Comparison of ENCODE assay signal across 9 cellular contexts in the genomic region with DNA sequence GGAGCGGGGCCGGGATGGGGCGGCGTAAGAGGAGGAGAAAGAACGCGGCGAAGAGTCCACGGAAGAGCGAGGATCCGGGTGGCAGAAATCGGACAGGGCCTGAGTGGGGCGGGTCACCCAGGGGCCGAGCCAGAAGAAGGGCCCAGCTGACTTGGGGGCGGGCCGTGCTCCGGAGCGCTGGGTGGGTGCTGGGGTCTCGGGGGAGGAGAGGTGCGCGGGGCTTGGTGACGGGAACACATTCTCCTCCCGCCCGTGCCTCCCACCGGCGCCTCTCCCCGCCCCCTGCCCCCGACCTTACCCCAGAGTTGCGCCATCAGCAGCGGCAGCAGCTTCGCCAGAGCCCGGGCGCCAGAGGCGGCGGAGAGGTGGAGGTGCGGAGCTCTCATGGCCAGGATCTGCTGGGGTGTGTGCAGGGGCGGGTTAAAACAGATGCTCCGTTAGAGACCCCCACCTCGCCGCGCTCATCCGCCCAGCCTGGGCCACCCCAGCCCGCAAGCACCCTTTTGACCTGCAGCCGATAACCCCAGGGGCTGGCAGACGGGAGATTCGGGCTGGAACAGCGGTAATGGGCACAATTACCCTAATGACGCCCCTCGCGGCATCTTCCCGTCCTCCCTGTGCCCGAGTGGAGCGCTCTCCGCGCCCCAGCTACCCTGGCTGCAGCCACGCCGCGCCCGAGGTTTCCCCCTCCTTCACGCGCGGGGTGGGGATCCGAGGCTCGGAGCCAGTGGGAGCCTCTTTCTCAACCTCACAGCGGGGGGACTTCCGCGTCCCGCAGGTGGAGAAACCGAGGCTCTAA. TPM values are rescaled to one million over a fixed set of nuclear protein-coding genes. Genes with fewer than 3 reads are reported as not detected.
A peak's percentile ranks its signal among the peaks of the same experiment; 100 is the strongest.
DNase-seq lines count a peak whose midpoint lies in the region; ATAC-seq, FAIRE-seq and TF ChIP-seq lines count a peak whose summit lies in the region.
"Had no signal": no experiment of that assay in that cellular context is flagged by ENCODE, and none has a peak within 500 bp of the region (broad histone marks: within the 10 kb centered on the region; RNA-seq: fewer than 3 reads in every experiment).

No MANE protein-coding gene starts in this region.

- no peaks in the 10 kb centered on the region for H3K9me1 ChIP-seq in keratinocyte (ENCODE audit: control insufficient read depth, extremely low read depth, insufficient read depth, low read length)

- no peak for ATAC-seq in thoracic aorta (ENCODE audit: insufficient number of reproducible peaks, low FRiP score, low read depth)
- no peak for ATAC-seq in GM18502 (IDR thresholded peaks at IDR 0.05; ENCODE audit: poor library complexity, unreplicated experiment)

- dilution Hi-C loops in keratinocyte (cut with MboI; ENCODE audit: extremely low pct_ligation_motif_present, low sequenced_read_pairs): no loop called here

- peak overlapping the region; percentile 86 for H3K4me2 ChIP-seq in keratinocyte (ENCODE audit: control insufficient read depth, extremely low read depth, insufficient read depth, low read depth, low read length)

- peak overlapping the region; percentile 63 for H2AFZ ChIP-seq in keratinocyte (ENCODE audit: control insufficient read depth, low read length)

- peaks cover 4% of the 10 kb centered on the region for H3K36me3 Mint-ChIP-seq in activated CD4-positive, alpha-beta T cell treated with anti-CD3 and anti-CD28 coated beads, Interleukin-2, amount 10 ng/mL, durations not matched to agents 24 days and 14 days (ENCODE audit: low read depth)

- no peaks in the 10 kb centered on the region for H3K27me3 ChIP-seq in keratinocyte (ENCODE audit: control insufficient read depth, extremely low read depth, insufficient read depth, low read length)
- H3K27me3 ChIP-seq in thoracic aorta (replicated peaks; ENCODE audit: insufficient read depth): no peaks in the 10 kb centered on the region

- TF ChIP-seq CTCF in keratinocyte (optimal IDR thresholded peaks at IDR 0.05 in 1 of 3, IDR thresholded peaks at IDR 0.05 in 1 of 3, conservative IDR thresholded peaks at IDR 0.05 in 1 of 3; ENCODE audit: extremely low read depth in 1 of 3, insufficient read depth in 2 of 3, low read length in 3 of 3): no peak
- no peak for TF ChIP-seq CTCF in thoracic aorta (IDR thresholded peaks at IDR 0.05)

- H3K27ac ChIP-seq in keratinocyte (ENCODE audit: control insufficient read depth, insufficient read depth, low read length) (peak overlapping the region; percentile 36), thoracic aorta (no peak overlapping the region)

- no peaks in the 10 kb centered on the region for H3K9me3 Mint-ChIP-seq in activated CD4-positive, alpha-beta T cell treated with anti-CD3 and anti-CD28 coated beads, Interleukin-2, amount 10 ng/mL, durations not matched to agents 24 days and 14 days

- peaks cover 15% of the 10 kb centered on the region for H3K4me1 Mint-ChIP-seq in activated CD4-positive, alpha-beta T cell treated with anti-CD3 and anti-CD28 coated beads, Interleukin-2, amount 10 ng/mL, durations not matched to agents 24 days and 14 days

- intact Hi-C loops in activated CD4-positive, alpha-beta T cell treated with anti-CD3 and anti-CD28 coated beads, Interleukin-2, amount 10 ng/mL, durations not matched to agents 24 days and 14 days (cut with micrococcal nuclease): no loop called here

- H3K4me1 ChIP-seq in keratinocyte (ENCODE audit: control insufficient read depth, extremely low read depth, insufficient read depth, low read length) (peaks cover 19% of the 10 kb centered on the region), thoracic aorta (ENCODE audit: control insufficient read depth in 1 of 2, low read depth in 2 of 2) (peaks cover 5 to 8% of the 10 kb centered on the region in 2 donors)

- no peak for DNase-seq in activated CD4-positive, alpha-beta T cell treated with anti-CD3 and anti-CD28 coated beads, Interleukin-2, amount 10 ng/mL, durations not matched to agents 24 days and 14 days
- DNase-seq in activated CD4-positive, alpha-beta T cell treated with anti-CD3 and anti-CD28 coated beads for 48 hours: no peak
- DNase-seq in astrocyte of the hippocampus (ENCODE audit: low read depth, low spot score) (peak; percentile 7), keratinocyte (ENCODE audit: low read depth, low spot score) (no peak), thoracic aorta (ENCODE audit: low spot score) (no peak), anterior cingulate cortex (lab: John Stamatoyannopoulos, UW) (no peak), GDM1 (lab: John Stamatoyannopoulos, UW) (no peak)
- DNase-seq: NCI-H2171 treated with DMSO at 0.1 percent for 48 hours had no signal

- H3K79me2 ChIP-seq in keratinocyte (ENCODE audit: control insufficient read depth, insufficient read depth, low read length): no peaks in the 10 kb centered on the region

- H3K27me3 Mint-ChIP-seq in activated CD4-positive, alpha-beta T cell treated with anti-CD3 and anti-CD28 coated beads, Interleukin-2, amount 10 ng/mL, durations not matched to agents 24 days and 14 days: peaks cover 56% of the 10 kb centered on the region

- H3K9ac ChIP-seq in keratinocyte (ENCODE audit: control insufficient read depth, extremely low read depth, insufficient read depth, low read length): peak overlapping the region; percentile 71

- H3K36me3 ChIP-seq in keratinocyte (ENCODE audit: control insufficient read depth in 2 of 2, extremely low read depth in 1 of 2, insufficient read depth in 2 of 2, low read length in 2 of 2) (peaks cover 6 to 16% of the 10 kb centered on the region in 2 experiments), thoracic aorta (no peaks in the 10 kb centered on the region)

- no peak overlapping the region for H3K27ac Mint-ChIP-seq in activated CD4-positive, alpha-beta T cell treated with anti-CD3 and anti-CD28 coated beads, Interleukin-2, amount 10 ng/mL, durations not matched to agents 24 days and 14 days

- peak overlapping the region; percentile 56 for H3K4me3 Mint-ChIP-seq in activated CD4-positive, alpha-beta T cell treated with anti-CD3 and anti-CD28 coated beads, Interleukin-2, amount 10 ng/mL, durations not matched to agents 24 days and 14 days

- H3K4me3 ChIP-seq in keratinocyte (ENCODE audit: control insufficient read depth in 2 of 3, extremely low read depth in 1 of 3, insufficient read depth in 2 of 3, low read depth in 1 of 3, low read length in 3 of 3): peak overlapping the region; percentile 58 to 65 (median 62)
- peak overlapping the region; percentile 57 for H3K4me3 ChIP-seq in thoracic aorta

- FAIRE-seq in keratinocyte (lab: Jason Lieb, UNC): no peak

- no peaks in the 10 kb centered on the region for H4K20me1 ChIP-seq in keratinocyte (ENCODE audit: control insufficient read depth, extremely low read depth, insufficient read depth, low read length)

- H3K9me3 ChIP-seq in keratinocyte (ENCODE audit: control insufficient read depth, low read depth, low read length): no peaks in the 10 kb centered on the region
- H3K9me3 ChIP-seq in thoracic aorta: no peaks in the 10 kb centered on the region

RNA-seq across cellular contexts. Expression of gene KLK10, which starts 0.6 kb away (rescaled TPM):
- not detected in 2 replicates for total RNA-seq in activated CD4-positive, alpha-beta T cell treated with anti-CD3 and anti-CD28 coated beads, Interleukin-2, amount 10 ng/mL, durations not matched to agents 24 days and 14 days
- 56.3 to 97.5 TPM (median 95.3 TPM) in 3 replicates for polyA plus RNA-seq in keratinocyte
- 229 TPM for polyA plus RNA-seq in keratinocyte (2011; ENCODE audit: low read depth)
- polyA plus RNA-seq in keratinocyte (2011; cell fraction: cytosol; rRNA removed): 130 and 165 TPM in 2 replicates
- 213 and 216 TPM in 2 replicates for polyA plus RNA-seq in keratinocyte (2011; cell fraction: nucleus; rRNA removed)
- polyA plus RNA-seq in keratinocyte (2012; ENCODE audit: low replicate concordance): 105 and 359 TPM in 2 replicates
- 56.9 to 212 TPM (median 115 TPM) in 3 replicates for polyA minus RNA-seq in keratinocyte
- 217 TPM for polyA minus RNA-seq in keratinocyte (2011; cell fraction: cytosol; rRNA and poly(A)+ RNA removed)
- 112 and 176 TPM in 2 replicates for polyA minus RNA-seq in keratinocyte (2011; cell fraction: nucleus; rRNA and poly(A)+ RNA removed)
- total RNA-seq in thoracic aorta: not detected

RNA-seq across cellular contexts. Expression of gene KLK11, which starts 7.5 kb away (rescaled TPM):
- not detected in 2 replicates for total RNA-seq in activated CD4-positive, alpha-beta T cell treated with anti-CD3 and anti-CD28 coated beads, Interleukin-2, amount 10 ng/mL, durations not matched to agents 24 days and 14 days
- polyA plus RNA-seq in keratinocyte: 12.8 to 39.0 TPM (median 18.0 TPM) in 3 replicates
- polyA plus RNA-seq in keratinocyte (2011; ENCODE audit: low read depth): 70.5 TPM
- 29.1 and 35.1 TPM in 2 replicates for polyA plus RNA-seq in keratinocyte (2011; cell fraction: cytosol; rRNA removed)
- 57.0 and 68.1 TPM in 2 replicates for polyA plus RNA-seq in keratinocyte (2011; cell fraction: nucleus; rRNA removed)
- 16.1 and 182 TPM in 2 replicates for polyA plus RNA-seq in keratinocyte (2012; ENCODE audit: low replicate concordance)
- 8.1 to 22.2 TPM (median 10.7 TPM) in 3 replicates for polyA minus RNA-seq in keratinocyte
- 38.9 TPM for polyA minus RNA-seq in keratinocyte (2011; cell fraction: cytosol; rRNA and poly(A)+ RNA removed)
- polyA minus RNA-seq in keratinocyte (2011; cell fraction: nucleus; rRNA and poly(A)+ RNA removed): 14.5 and 16.5 TPM in 2 replicates
- total RNA-seq in thoracic aorta: under 1 TPM in 1 of 2 donors, not detected in 1; 0.85 TPM

RNA-seq across cellular contexts. Expression of gene KLK12, which starts 15.9 kb away (rescaled TPM):
- total RNA-seq in activated CD4-positive, alpha-beta T cell treated with anti-CD3 and anti-CD28 coated beads, Interleukin-2, amount 10 ng/mL, durations not matched to agents 24 days and 14 days: not detected in 2 replicates
- polyA plus RNA-seq in keratinocyte: not detected in 3 replicates
- polyA plus RNA-seq in keratinocyte (2011; ENCODE audit: low read depth): not detected
- polyA plus RNA-seq in keratinocyte (2011; cell fraction: cytosol; rRNA removed): not detected in 2 replicates
- polyA plus RNA-seq in keratinocyte (2011; cell fraction: nucleus; rRNA removed): not detected in 2 replicates
- polyA plus RNA-seq in keratinocyte (2012; ENCODE audit: low replicate concordance): not detected in 2 replicates
- polyA minus RNA-seq in keratinocyte: not detected in 3 replicates
- polyA minus RNA-seq in keratinocyte (2011; cell fraction: cytosol; rRNA and poly(A)+ RNA removed): not detected
- not detected in 2 replicates for polyA minus RNA-seq in keratinocyte (2011; cell fraction: nucleus; rRNA and poly(A)+ RNA removed)
- total RNA-seq in thoracic aorta: not detected

RNA-seq across cellular contexts. Expression of gene KLK8, which starts 17.5 kb away (rescaled TPM):
- not detected in 2 replicates for total RNA-seq in activated CD4-positive, alpha-beta T cell treated with anti-CD3 and anti-CD28 coated beads, Interleukin-2, amount 10 ng/mL, durations not matched to agents 24 days and 14 days
- polyA plus RNA-seq in keratinocyte: 88.8 to 232 TPM (median 118 TPM) in 3 replicates
- 465 TPM for polyA plus RNA-seq in keratinocyte (2011; ENCODE audit: low read depth)
- polyA plus RNA-seq in keratinocyte (2011; cell fraction: cytosol; rRNA removed): 101 and 121 TPM in 2 replicates
- polyA plus RNA-seq in keratinocyte (2011; cell fraction: nucleus; rRNA removed): 103 and 104 TPM in 2 replicates
- 205 and 602 TPM in 2 replicates for polyA plus RNA-seq in keratinocyte (2012; ENCODE audit: low replicate concordance)
- polyA minus RNA-seq in keratinocyte: 75.5 to 165 TPM (median 104 TPM) in 3 replicates
- 82.9 TPM for polyA minus RNA-seq in keratinocyte (2011; cell fraction: cytosol; rRNA and poly(A)+ RNA removed)
- 61.0 and 75.9 TPM in 2 replicates for polyA minus RNA-seq in keratinocyte (2011; cell fraction: nucleus; rRNA and poly(A)+ RNA removed)
- total RNA-seq in thoracic aorta: not detected

RNA-seq across cellular contexts. Expression of gene KLK7, which starts 35.2 kb away (rescaled TPM):
- total RNA-seq in activated CD4-positive, alpha-beta T cell treated with anti-CD3 and anti-CD28 coated beads, Interleukin-2, amount 10 ng/mL, durations not matched to agents 24 days and 14 days: not detected in 2 replicates
- 22.4 to 33.8 TPM (median 29.2 TPM) in 3 replicates for polyA plus RNA-seq in keratinocyte
- 140 TPM for polyA plus RNA-seq in keratinocyte (2011; ENCODE audit: low read depth)
- polyA plus RNA-seq in keratinocyte (2011; cell fraction: cytosol; rRNA removed): 27.6 and 59.2 TPM in 2 replicates
- polyA plus RNA-seq in keratinocyte (2011; cell fraction: nucleus; rRNA removed): 89.8 and 155 TPM in 2 replicates
- polyA plus RNA-seq in keratinocyte (2012; ENCODE audit: low replicate concordance): 36.2 and 757 TPM in 2 replicates
- 11.1 to 66.6 TPM (median 14.4 TPM) in 3 replicates for polyA minus RNA-seq in keratinocyte
- 16.1 TPM for polyA minus RNA-seq in keratinocyte (2011; cell fraction: cytosol; rRNA and poly(A)+ RNA removed)
- polyA minus RNA-seq in keratinocyte (2011; cell fraction: nucleus; rRNA and poly(A)+ RNA removed): 39.9 and 57.8 TPM in 2 replicates
- total RNA-seq in thoracic aorta: not detected
